ENCODE assay signal across 18 cellular contexts in the genomic region with DNA sequence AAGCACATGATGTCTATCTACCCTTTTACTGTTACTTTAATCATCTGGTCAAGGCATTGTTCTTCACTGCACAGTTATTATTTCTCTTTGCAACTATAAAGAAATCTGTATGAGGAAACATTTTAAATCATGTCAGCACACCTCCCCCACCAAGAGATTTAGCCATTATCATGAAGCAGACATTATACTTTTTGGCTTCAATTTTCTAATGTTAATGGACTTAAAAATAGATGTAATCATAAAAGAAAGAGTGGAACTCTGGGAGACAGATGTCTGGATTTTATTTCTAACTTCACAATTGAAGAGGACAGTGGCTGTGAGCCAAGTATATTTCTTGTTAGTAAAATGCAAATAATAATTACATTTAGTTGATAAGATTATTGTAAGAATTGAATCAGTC.
"Had no signal": no experiment of that assay in that cellular context is flagged by ENCODE, and none has a peak within 500 bp of the region (broad histone marks: within the 10 kb centered on the region; RNA-seq: fewer than 3 reads in every experiment).

No MANE protein-coding gene starts in this region.

- H3K36me3 ChIP-seq: esophagus muscularis mucosa, gastroesophageal sphincter, heart left ventricle, left lung, lower lobe of right lung had no signal

- H3K27me3 ChIP-seq: dorsolateral prefrontal cortex, esophagus muscularis mucosa, foreskin keratinocyte, gastroesophageal sphincter, heart left ventricle, left lung had no signal

- H3K9me3 ChIP-seq: esophagus muscularis mucosa, gastroesophageal sphincter, lower lobe of right lung, mucosa of descending colon had no signal

- ATAC-seq: foreskin keratinocyte; gastroesophageal sphincter; heart left ventricle; left cardiac atrium; left lung; left ventricle myocardium superior; lower lobe of right lung; mucosa of descending colon; naive thymus-derived CD8-positive, alpha-beta T cell had no signal

- H3K4me3 ChIP-seq: coronary artery, dorsolateral prefrontal cortex, esophagus muscularis mucosa, gastroesophageal sphincter, heart left ventricle, left lung, lower lobe of right lung, mucosa of descending colon had no signal

- DNase-seq: dermis blood vessel endothelial cell; dorsolateral prefrontal cortex; effector CD4-positive, alpha-beta T cell; effector memory CD4-positive, alpha-beta T cell; foreskin keratinocyte; heart left ventricle; hippocampal formation; left cardiac atrium; left lung; left ventricle myocardium superior; lower lobe of right lung; mesenchymal stem cell; mucosa of descending colon; naive B cell; naive thymus-derived CD8-positive, alpha-beta T cell had no signal

- H3K27ac ChIP-seq: coronary artery, dorsolateral prefrontal cortex, esophagus muscularis mucosa, foreskin keratinocyte, gastroesophageal sphincter, heart left ventricle, left lung, lower lobe of right lung had no signal

- H3K4me1 ChIP-seq: esophagus muscularis mucosa, foreskin keratinocyte, gastroesophageal sphincter, heart left ventricle, left lung, lower lobe of right lung had no signal
